ENCODE assay signal across 9 cellular contexts in genomic region chr10:6347391-6347951, GRCh38.
DNase-seq lines count a peak whose midpoint lies in the region; ATAC-seq and TF ChIP-seq lines count a peak whose summit lies in the region.
"Had no signal": no experiment of that assay in that cellular context is flagged by ENCODE, and none has a peak within 500 bp of the region (broad histone marks: within the 10 kb centered on the region; RNA-seq: fewer than 3 reads in every experiment).

No MANE protein-coding gene starts in this region.

- intact Hi-C loops in dorsolateral prefrontal cortex (cut with DNase I), result no loop called here

- peak overlapping the region in 38 of 59 donors; percentile 3 to 50 (median 26) for H3K4me3 ChIP-seq in dorsolateral prefrontal cortex
- H3K4me3 ChIP-seq: lung had no signal

- ATAC-seq in GM18508 (IDR thresholded peaks at IDR 0.05; ENCODE audit: insufficient read depth, unreplicated experiment) (peak; percentile 14), HG03066 (IDR thresholded peaks at IDR 0.05; ENCODE audit: low read depth, unreplicated experiment) (peak; percentile 33)
- peak; percentile 33 to 34 for ATAC-seq in activated CD4-positive, CD25-positive, alpha-beta regulatory T cell treated with anti-CD3 and anti-CD28 coated beads, Interleukin-2, amount 50 U/mL, for 24 hours

- TF ChIP-seq CTCF in dorsolateral prefrontal cortex (IDR thresholded peaks at IDR 0.05 in 54 of 56, conservative IDR thresholded peaks at IDR 0.05 in 2 of 56; ENCODE audit: low read depth in 1 of 56, partially characterized antibody in 56 of 56) (no peak), GM20000 (IDR thresholded peaks at IDR 0.05; ENCODE audit: extremely low read depth, missing control alignments) (no peak)

- peak in 8 of 10 donors; percentile 22 to 77 (median 50) for DNase-seq in dorsolateral prefrontal cortex
- peak; percentile 58 for DNase-seq in stimulated activated CD4-positive, alpha-beta T cell treated with anti-CD3 and anti-CD28 coated beads, Interleukin-4, amount 100 ng/mL, for 1 hour
- no peak for DNase-seq in NCI-H226
- no peak for DNase-seq in NCI-H2081 (lab: John Stamatoyannopoulos, UW)
- no peak for DNase-seq in GM20000 (ENCODE audit: low spot score)

- H3K27me3 ChIP-seq in dorsolateral prefrontal cortex, result no peaks in the 10 kb centered on the region

- peak overlapping the region in 50 of 59 donors; percentile 1 to 83 (median 59) for H3K27ac ChIP-seq in dorsolateral prefrontal cortex

Comparison
In these comparisons a context has a peak if more than half of its experiments do, and no peak if none do; other contexts are left out.
1. DNase-seq: peak in dorsolateral prefrontal cortex (8 of 10) and stimulated activated CD4-positive, alpha-beta T cell treated with anti-CD3 and anti-CD28 coated beads, Interleukin-4, amount 100 ng/mL, for 1 hour (single experiment); none in NCI-H226 (single experiment), NCI-H2081 (0 of 2) and GM20000 (single experiment).
2. Peak in every context shown above with its lines, with median percentiles within 50 percentile points of each other: ATAC-seq.